Comparison of ENCODE assay signal across 10 cellular contexts in the genomic region with DNA sequence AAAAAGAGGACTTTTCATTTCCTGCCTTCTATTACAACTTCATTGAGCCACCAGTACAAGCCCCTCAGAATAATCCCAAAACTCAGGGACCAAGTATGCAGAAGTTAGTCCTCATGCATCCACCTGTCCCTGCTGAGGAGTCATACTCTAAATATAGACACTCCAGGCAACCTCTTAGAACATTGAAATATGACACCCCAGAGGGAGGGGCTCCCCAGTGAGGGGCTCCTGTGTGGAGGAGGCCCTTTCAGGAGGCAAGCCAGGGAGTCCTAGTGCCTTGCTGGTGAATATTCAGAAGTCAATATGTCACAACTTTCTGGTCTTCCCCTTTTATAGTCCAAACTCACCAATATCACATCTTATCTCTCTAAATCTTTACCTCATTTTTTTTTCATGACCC. TPM values are rescaled to one million over a fixed set of nuclear protein-coding genes. Genes with fewer than 3 reads are reported as not detected.
DNase-seq lines count a peak whose midpoint lies in the region; ATAC-seq, FAIRE-seq and TF ChIP-seq lines count a peak whose summit lies in the region.
"Had no signal": no experiment of that assay in that cellular context is flagged by ENCODE, and none has a peak within 500 bp of the region (broad histone marks: within the 10 kb centered on the region; RNA-seq: fewer than 3 reads in every experiment).

No MANE protein-coding gene starts in this region.

- H3K9me3 Mint-ChIP-seq in activated naive CD4-positive, alpha-beta T cell treated with anti-CD3 and anti-CD28 coated beads for 36 hours = no peaks in the 10 kb centered on the region
- H3K9me3 Mint-ChIP-seq in activated naive CD4-positive, alpha-beta T cell treated with anti-CD3 and anti-CD28 coated beads, Interleukin-2, amount 10 ng/mL, durations not matched to agents 7 days and 5 days = no peaks in the 10 kb centered on the region
- no peaks in the 10 kb centered on the region for H3K9me3 Mint-ChIP-seq in activated T-helper 17 cell treated with anti-CD3 and anti-CD28 coated beads, Interleukin-2, amount 50 U/mL, for 72 hours

- no peak for DNase-seq in activated naive CD4-positive, alpha-beta T cell treated with anti-CD3 and anti-CD28 coated beads for 36 hours
- DNase-seq in activated naive CD4-positive, alpha-beta T cell treated with anti-CD3 and anti-CD28 coated beads, Interleukin-2, amount 10 ng/mL, durations not matched to agents 7 days and 5 days = no peak
- DNase-seq in NCI-H1930 (lab: John Stamatoyannopoulos, UW) (peak; percentile 23 to 45), kidney (no peak), T-helper 1 cell (no peak)
- peak; percentile 26 for DNase-seq in stimulated activated CD8-positive, alpha-beta memory T cell treated with anti-CD3 and anti-CD28 coated beads, Interleukin-4, amount 100 ng/mL, for 48 hours
- DNase-seq: stimulated activated CD4-positive, alpha-beta T cell treated with anti-CD3 and anti-CD28 coated beads, Interleukin-4, amount 100 ng/mL, for 4 hours had no signal

- CTCF ChIA-PET in activated naive CD4-positive, alpha-beta T cell treated with anti-CD3 and anti-CD28 coated beads for 36 hours (lab: Charles Lee) = no interaction called here
- CTCF ChIA-PET in activated naive CD4-positive, alpha-beta T cell treated with anti-CD3 and anti-CD28 coated beads, Interleukin-2, amount 10 ng/mL, durations not matched to agents 7 days and 5 days (lab: Charles Lee) = no interaction called here

- no peak overlapping the region for H3K4me3 ChIP-seq in kidney (ENCODE audit: low read length in 2 of 2)
- H3K4me3 ChIP-seq: BLaER1 treated with 17β-estradiol and CSF1 and Interleukin-3, amounts not matched to agents 10 nM and 100 nM had no signal

- no peak for FAIRE-seq in kidney (lab: Jason Lieb, UNC)

- no peaks in the 10 kb centered on the region for H3K9me3 ChIP-seq in kidney (ENCODE audit: control insufficient read depth in 1 of 2, low read length in 2 of 2)
- H3K9me3 ChIP-seq: BLaER1 treated with 17β-estradiol and CSF1 and Interleukin-3, amounts not matched to agents 10 nM and 100 nM had no signal

- no peaks in the 10 kb centered on the region for H3K27me3 Mint-ChIP-seq in activated naive CD4-positive, alpha-beta T cell treated with anti-CD3 and anti-CD28 coated beads for 36 hours (ENCODE audit: low read depth)
- no peaks in the 10 kb centered on the region for H3K27me3 Mint-ChIP-seq in activated naive CD4-positive, alpha-beta T cell treated with anti-CD3 and anti-CD28 coated beads, Interleukin-2, amount 10 ng/mL, durations not matched to agents 7 days and 5 days
- H3K27me3 Mint-ChIP-seq in activated T-helper 17 cell treated with anti-CD3 and anti-CD28 coated beads, Interleukin-2, amount 50 U/mL, for 72 hours = no peaks in the 10 kb centered on the region

- H3K9ac ChIP-seq in kidney (ENCODE audit: low read length in 2 of 2) = no peak overlapping the region
- H3K9ac ChIP-seq: BLaER1 treated with 17β-estradiol and CSF1 and Interleukin-3, amounts not matched to agents 10 nM and 100 nM had no signal

- intact Hi-C loops in activated naive CD4-positive, alpha-beta T cell treated with anti-CD3 and anti-CD28 coated beads for 36 hours (cut with micrococcal nuclease) = loop anchor here (5.0 kb wide), 2 partner anchors 123 to 138 kb away; no protein-coding TSS in a partner anchor
- intact Hi-C loops in kidney (cut with DNase I) = no loop called here

- no peak for ATAC-seq in activated T-helper 17 cell treated with anti-CD3 and anti-CD28 coated beads, Interleukin-2, amount 50 U/mL, for 72 hours (replicated peaks)
- no peak for ATAC-seq in HG02852 (IDR thresholded peaks at IDR 0.05; ENCODE audit: unreplicated experiment)

- H3K27ac Mint-ChIP-seq in activated naive CD4-positive, alpha-beta T cell treated with anti-CD3 and anti-CD28 coated beads for 36 hours = peak overlapping the region; percentile 56
- no peak overlapping the region for H3K27ac Mint-ChIP-seq in activated naive CD4-positive, alpha-beta T cell treated with anti-CD3 and anti-CD28 coated beads, Interleukin-2, amount 10 ng/mL, durations not matched to agents 7 days and 5 days
- no peak overlapping the region for H3K27ac Mint-ChIP-seq in activated T-helper 17 cell treated with anti-CD3 and anti-CD28 coated beads, Interleukin-2, amount 50 U/mL, for 72 hours

- no peaks in the 10 kb centered on the region for H3K36me3 ChIP-seq in kidney (ENCODE audit: control insufficient read depth in 1 of 2, insufficient read depth in 2 of 2, low read length in 2 of 2)

- H3K4me3 Mint-ChIP-seq in activated naive CD4-positive, alpha-beta T cell treated with anti-CD3 and anti-CD28 coated beads for 36 hours = peak overlapping the region; percentile 21
- no peak overlapping the region for H3K4me3 Mint-ChIP-seq in activated naive CD4-positive, alpha-beta T cell treated with anti-CD3 and anti-CD28 coated beads, Interleukin-2, amount 10 ng/mL, durations not matched to agents 7 days and 5 days
- peak overlapping the region; percentile 85 for H3K4me3 Mint-ChIP-seq in activated T-helper 17 cell treated with anti-CD3 and anti-CD28 coated beads, Interleukin-2, amount 50 U/mL, for 72 hours

- TF ChIP-seq CTCF in kidney (IDR thresholded peaks at IDR 0.05; ENCODE audit: borderline replicate concordance, extremely low read depth, insufficient read depth) = no peak

- peaks cover 44% of the 10 kb centered on the region for H3K4me1 Mint-ChIP-seq in activated naive CD4-positive, alpha-beta T cell treated with anti-CD3 and anti-CD28 coated beads for 36 hours (ENCODE audit: low read depth)
- H3K4me1 Mint-ChIP-seq in activated naive CD4-positive, alpha-beta T cell treated with anti-CD3 and anti-CD28 coated beads, Interleukin-2, amount 10 ng/mL, durations not matched to agents 7 days and 5 days = peaks cover 36% of the 10 kb centered on the region
- H3K4me1 Mint-ChIP-seq in activated T-helper 17 cell treated with anti-CD3 and anti-CD28 coated beads, Interleukin-2, amount 50 U/mL, for 72 hours = peaks cover 17% of the 10 kb centered on the region

- H3K4me1 ChIP-seq in kidney (ENCODE audit: control insufficient read depth in 1 of 2, insufficient read depth in 1 of 2, low read depth in 1 of 2, low read length in 2 of 2) = peaks cover under 1 to 3% of the 10 kb centered on the region in 2 donors

- no peak overlapping the region for H3K27ac ChIP-seq in kidney (ENCODE audit: low read depth in 2 of 2, low read length in 2 of 2)
- H3K27ac ChIP-seq: BLaER1 treated with 17β-estradiol and CSF1 and Interleukin-3, amounts not matched to agents 10 nM and 100 nM had no signal

- H3K36me3 Mint-ChIP-seq in activated naive CD4-positive, alpha-beta T cell treated with anti-CD3 and anti-CD28 coated beads for 36 hours (ENCODE audit: low read depth) = peaks cover 13% of the 10 kb centered on the region
- peaks cover 12% of the 10 kb centered on the region for H3K36me3 Mint-ChIP-seq in activated naive CD4-positive, alpha-beta T cell treated with anti-CD3 and anti-CD28 coated beads, Interleukin-2, amount 10 ng/mL, durations not matched to agents 7 days and 5 days
- peaks cover 40% of the 10 kb centered on the region for H3K36me3 Mint-ChIP-seq in activated T-helper 17 cell treated with anti-CD3 and anti-CD28 coated beads, Interleukin-2, amount 50 U/mL, for 72 hours (ENCODE audit: low read depth)

RNA-seq across cellular contexts. Expression of a gene that starts 1.5 kb away (rescaled TPM):
- 10 to 100 TPM; 30.7 to 31.6 TPM for total RNA-seq in activated naive CD4-positive, alpha-beta T cell treated with anti-CD3 and anti-CD28 coated beads for 36 hours
- total RNA-seq in activated T-helper 17 cell treated with anti-CD3 and anti-CD28 coated beads, Interleukin-2, amount 50 U/mL, for 72 hours = 10 to 100 TPM; 38.4 to 40.5 TPM
- total RNA-seq in kidney = 39.1 TPM
- 61.7 TPM for polyA plus RNA-seq in kidney (ENCODE audit: insufficient read depth, low read depth, low replicate concordance)

RNA-seq across cellular contexts. Expression of a gene that starts 3.6 kb away (rescaled TPM):
- 10 to 100 TPM; 28.2 to 30.4 TPM for total RNA-seq in activated naive CD4-positive, alpha-beta T cell treated with anti-CD3 and anti-CD28 coated beads for 36 hours
- 10 to 100 TPM; 25.7 to 51.5 TPM for total RNA-seq in activated T-helper 17 cell treated with anti-CD3 and anti-CD28 coated beads, Interleukin-2, amount 50 U/mL, for 72 hours
- 58.1 TPM for total RNA-seq in kidney
- polyA plus RNA-seq in kidney (ENCODE audit: insufficient read depth, low read depth, low replicate concordance) = 38.6 TPM

RNA-seq across cellular contexts. Expression of a gene that starts 40.3 kb away (rescaled TPM):
- 10 to 100 TPM in 1 of 2 experiments, 1 to 10 TPM in 1; 9.3 to 10.9 TPM for total RNA-seq in activated naive CD4-positive, alpha-beta T cell treated with anti-CD3 and anti-CD28 coated beads for 36 hours
- total RNA-seq in activated T-helper 17 cell treated with anti-CD3 and anti-CD28 coated beads, Interleukin-2, amount 50 U/mL, for 72 hours = 1 to 10 TPM; 3.7 to 6.9 TPM
- total RNA-seq in kidney = 44.0 TPM
- polyA plus RNA-seq in kidney (ENCODE audit: insufficient read depth, low read depth, low replicate concordance) = 38.4 TPM

Comparison
In these comparisons a context has a peak if more than half of its experiments do, and no peak if none do; other contexts are left out.
1. DNase-seq: peak in NCI-H1930 (2 of 2) and stimulated activated CD8-positive, alpha-beta memory T cell treated with anti-CD3 and anti-CD28 coated beads, Interleukin-4, amount 100 ng/mL, for 48 hours (single experiment); none in activated naive CD4-positive, alpha-beta T cell treated with anti-CD3 and anti-CD28 coated beads for 36 hours (single experiment), activated naive CD4-positive, alpha-beta T cell treated with anti-CD3 and anti-CD28 coated beads, Interleukin-2, amount 10 ng/mL, durations not matched to agents 7 days and 5 days (single experiment), kidney (single experiment) and T-helper 1 cell (0 of 5).